ENCODE assay signal across 8 cellular contexts in the genomic region with DNA sequence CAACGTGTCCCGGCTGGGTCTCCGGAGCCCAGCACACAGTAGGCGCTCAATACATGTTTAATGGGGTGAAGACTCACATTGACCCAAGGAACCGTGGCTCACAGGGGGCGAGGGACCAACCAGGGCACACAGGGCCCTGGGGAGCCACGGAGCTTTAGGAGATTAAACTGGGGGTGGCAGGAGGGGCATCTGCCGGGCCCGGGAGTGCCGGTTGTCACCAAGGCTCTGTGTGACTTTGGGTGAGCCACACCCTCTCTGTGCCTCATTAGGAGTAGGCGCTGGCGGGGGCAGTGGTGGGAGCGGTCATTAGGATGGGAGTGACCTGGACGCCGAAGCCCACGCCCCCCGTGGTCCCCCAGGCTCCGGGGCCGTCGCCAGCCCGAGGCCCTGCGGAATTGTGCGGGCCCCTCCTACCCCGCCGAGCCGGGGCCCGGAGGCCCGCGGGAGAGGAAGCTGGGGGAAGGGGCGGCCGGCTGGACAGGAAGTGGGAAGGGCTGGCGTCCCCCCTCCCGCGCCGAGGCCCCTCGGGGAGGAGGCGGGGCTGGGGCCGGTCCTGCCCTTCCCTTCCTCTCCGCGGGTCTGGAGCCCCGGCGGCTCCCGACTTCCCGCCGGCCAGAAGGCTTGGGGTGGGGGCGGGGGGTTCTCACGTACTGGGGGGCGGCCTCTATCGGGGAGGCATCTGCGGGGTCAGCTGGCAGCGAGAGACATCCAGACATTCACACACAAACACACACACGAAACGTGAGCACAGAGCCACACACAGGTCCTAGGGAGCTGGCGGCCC. TPM values are rescaled to one million over a fixed set of nuclear protein-coding genes. Genes with fewer than 3 reads are reported as not detected.
A peak's percentile ranks its signal among the peaks of the same experiment; 100 is the strongest.
DNase-seq lines count a peak whose midpoint lies in the region; ATAC-seq and TF ChIP-seq lines count a peak whose summit lies in the region.

No MANE protein-coding gene starts in this region.

- H3K27ac ChIP-seq in Panc1 (ENCODE audit: low read length) (peak overlapping the region; percentile 95), iPS-20b (ENCODE audit: low read length) (peak overlapping the region; percentile 78)

- TF ChIP-seq CTCF in HFF-Myc (IDR thresholded peaks at IDR 0.05; ENCODE audit: low read depth, low read length, missing control alignments) (no peak), Panc1 (IDR thresholded peaks at IDR 0.05) (no peak), MCF 10A (IDR thresholded peaks at IDR 0.05; ENCODE audit: unreplicated experiment) (no peak)

- peak overlapping the region; percentile 43 for H3K4me3 ChIP-seq in HFF-Myc (replicated peaks; ENCODE audit: low read depth, low read length)
- H3K4me3 ChIP-seq in Panc1 (ENCODE audit: low read depth in 2 of 2, low read length in 2 of 2), result peak overlapping the region; percentile 37 to 60
- H3K4me3 ChIP-seq in iPS-20b (ENCODE audit: low read length), result peak overlapping the region; percentile 75
- H3K4me3 ChIP-seq in skeletal muscle satellite cell (ENCODE audit: low read length), result peak overlapping the region; percentile 62

- no TSS peak for BruUV-seq in Panc1 (replicated peaks; lab: Mats Ljungman, UMichigan)
- BruUV-seq in MCF 10A (replicated peaks; lab: Mats Ljungman, UMichigan), result no TSS peak

- CTCF ChIA-PET in Panc1 (lab: Charles Lee) (no interaction called here), MCF 10A (lab: Yijun Ruan, JAX) (interaction anchor here (0.6 to 2.0 kb wide), 8 partner anchors 20 to 185 kb away, joined by 3 to 8 read pairs (median 3); no protein-coding TSS in a partner anchor)

- peak overlapping the region; percentile 57 for H3K27ac Mint-ChIP-seq in MCF 10A (ENCODE audit: low read depth, unreplicated experiment)

- peak; percentile 80 for DNase-seq in D341Med (ENCODE audit: low spot score)
- no peak for DNase-seq in HFF-Myc (ENCODE audit: extremely low read depth, low read depth)
- no peak for DNase-seq in Panc1 (ENCODE audit: low read depth, low spot score)
- peak; percentile 43 for DNase-seq in MCF 10A (ENCODE audit: unreplicated experiment)
- no peak for DNase-seq in 8988T

- H3K4me3 Mint-ChIP-seq in MCF 10A (ENCODE audit: unreplicated experiment), result peak overlapping the region; percentile 77

- H3K27me3 Mint-ChIP-seq in MCF 10A (ENCODE audit: insufficient read depth, unreplicated experiment), result no peaks in the 10 kb centered on the region

- POLR2A ChIA-PET in Panc1 (lab: Charles Lee), result interaction anchor here (0.6 to 1.0 kb wide), 4 partner anchors 29 to 165 kb away, joined by 3 to 10 read pairs (median 3); no protein-coding TSS in a partner anchor
- POLR2A ChIA-PET in MCF 10A (lab: Yijun Ruan, JAX), result interaction anchor here (1.7 to 2.0 kb wide), 2 partner anchors 32 to 137 kb away, joined by 6 to 24 read pairs; partner anchors contain the start of genes GDF15 and JUND

- intact Hi-C loops in Panc1 (cut with micrococcal nuclease; ENCODE audit: unreplicated experiment), result no loop called here
- intact Hi-C loops in MCF 10A (cut with micrococcal nuclease), result no loop called here

- no peaks in the 10 kb centered on the region for H3K27me3 ChIP-seq in Panc1 (ENCODE audit: control insufficient read depth, insufficient read depth, low read length)
- peaks cover 53% of the 10 kb centered on the region for H3K27me3 ChIP-seq in iPS-20b (ENCODE audit: insufficient read depth, low read length)
- no peaks in the 10 kb centered on the region for H3K27me3 ChIP-seq in skeletal muscle satellite cell (ENCODE audit: control insufficient read depth, insufficient read depth, low read length)

- H3K4me1 ChIP-seq in Panc1 (ENCODE audit: control insufficient read depth, insufficient read depth, low read length), result peaks cover 40% of the 10 kb centered on the region
- peaks cover 14% of the 10 kb centered on the region for H3K4me1 ChIP-seq in iPS-20b (ENCODE audit: insufficient read depth, low read length)
- peaks cover 66% of the 10 kb centered on the region for H3K4me1 ChIP-seq in skeletal muscle satellite cell (ENCODE audit: control insufficient read depth, insufficient read depth, low read length)

- H3K4me1 Mint-ChIP-seq in MCF 10A (ENCODE audit: insufficient read depth, unreplicated experiment), result peaks cover 21% of the 10 kb centered on the region

- peaks cover 2% of the 10 kb centered on the region; the same call in 1 of the 2 replicates for H3K36me3 ChIP-seq in Panc1 (ENCODE audit: control insufficient read depth, insufficient read depth, low read length)
- no peaks in the 10 kb centered on the region for H3K36me3 ChIP-seq in iPS-20b (ENCODE audit: insufficient read depth, low read depth, low read length)
- no peaks in the 10 kb centered on the region for H3K36me3 ChIP-seq in skeletal muscle satellite cell (ENCODE audit: insufficient read depth, low read length)

- peak overlapping the region; percentile 88 for H3K4me2 ChIP-seq in skeletal muscle satellite cell (ENCODE audit: low read length)

- H3K9me3 Mint-ChIP-seq in MCF 10A (ENCODE audit: unreplicated experiment), result no peaks in the 10 kb centered on the region

- ATAC-seq in Panc1 (peak; percentile 55), HG03571 (IDR thresholded peaks at IDR 0.05; ENCODE audit: unreplicated experiment) (no peak)

- H3K9me3 ChIP-seq in Panc1 (ENCODE audit: control insufficient read depth, insufficient read depth, low read depth, low read length) (no peaks in the 10 kb centered on the region), iPS-20b (ENCODE audit: insufficient read depth, low read depth, low read length) (no peaks in the 10 kb centered on the region), skeletal muscle satellite cell (replicated peaks; ENCODE audit: low read length) (no peaks in the 10 kb centered on the region)

- H3K36me3 Mint-ChIP-seq in MCF 10A (ENCODE audit: insufficient read depth, unreplicated experiment), result peaks cover 7% of the 10 kb centered on the region

- in situ Hi-C loops in Panc1 (cut with HindIII; ENCODE audit: low pct_unique_long_range_greater_than_20kb, low sequenced_read_pairs), result no loop called here

- H3K9ac ChIP-seq in iPS-20b (ENCODE audit: low read depth, low read length) (peak overlapping the region; percentile 65; the same call in 1 of the 2 replicates), skeletal muscle satellite cell (ENCODE audit: low read depth, low read length) (peak overlapping the region; percentile 84)

RNA-seq across cellular contexts. Expression of gene SSBP4, which starts 1.8 kb away (rescaled TPM):
- total RNA-seq in Panc1 (2021; ENCODE audit: unreplicated experiment) (128 TPM), MCF 10A (2022) (22.3 and 26.3 TPM in 2 replicates)
- polyA plus RNA-seq in Panc1 (2012; ENCODE audit: insufficient read length), result 185 TPM
- total RNA-seq in skeletal muscle satellite cell (2012; rRNA removed), result 72.2 and 73.2 TPM in 2 replicates

RNA-seq across cellular contexts. Expression of gene LRRC25, which starts 20.0 kb away (rescaled TPM):
- total RNA-seq in Panc1 (2021; ENCODE audit: unreplicated experiment), result 0.15 TPM
- 0.15 TPM for polyA plus RNA-seq in Panc1 (2012; ENCODE audit: insufficient read length)
- total RNA-seq in MCF 10A (2022), result not detected in 2 replicates
- not detected in 2 replicates for total RNA-seq in skeletal muscle satellite cell (2012; rRNA removed)

RNA-seq across cellular contexts. Expression of gene ISYNA1, which starts 20.5 kb away (rescaled TPM):
- total RNA-seq in Panc1 (2021; ENCODE audit: unreplicated experiment), result 351 TPM
- polyA plus RNA-seq in Panc1 (2012; ENCODE audit: insufficient read length), result 540 TPM
- 6.8 and 7.7 TPM in 2 replicates for total RNA-seq in MCF 10A (2022)
- total RNA-seq in skeletal muscle satellite cell (2012; rRNA removed), result 2.0 and 5.1 TPM in 2 replicates

RNA-seq across cellular contexts. Expression of gene GDF15, which starts 31.5 kb away (rescaled TPM):
- total RNA-seq in Panc1 (2021; ENCODE audit: unreplicated experiment), result 335 TPM
- 712 TPM for polyA plus RNA-seq in Panc1 (2012; ENCODE audit: insufficient read length)
- total RNA-seq in MCF 10A (2022), result 193 and 288 TPM in 2 replicates
- total RNA-seq in skeletal muscle satellite cell (2012; rRNA removed), result 11.1 and 73.8 TPM in 2 replicates

Comparison
In these comparisons a context has a peak if more than half of its experiments do, and no peak if none do; other contexts are left out.
1. DNase-seq: peak in D341Med (single experiment) and MCF 10A (single experiment); none in HFF-Myc (single experiment), Panc1 (single experiment) and 8988T (single experiment).
2. RNA of gene ISYNA1, which starts 20.5 kb away (total RNA-seq): 351 TPM in Panc1 (single experiment); 6.8 to 7.7 TPM in MCF 10A; every median in the first group is over 10 times any median in the second.
3. Peak in every context shown above with its lines, with median percentiles within 50 percentile points of each other: H3K4me3 ChIP-seq.